Comparison of ENCODE assay signal across 10 cellular contexts in the genomic region with DNA sequence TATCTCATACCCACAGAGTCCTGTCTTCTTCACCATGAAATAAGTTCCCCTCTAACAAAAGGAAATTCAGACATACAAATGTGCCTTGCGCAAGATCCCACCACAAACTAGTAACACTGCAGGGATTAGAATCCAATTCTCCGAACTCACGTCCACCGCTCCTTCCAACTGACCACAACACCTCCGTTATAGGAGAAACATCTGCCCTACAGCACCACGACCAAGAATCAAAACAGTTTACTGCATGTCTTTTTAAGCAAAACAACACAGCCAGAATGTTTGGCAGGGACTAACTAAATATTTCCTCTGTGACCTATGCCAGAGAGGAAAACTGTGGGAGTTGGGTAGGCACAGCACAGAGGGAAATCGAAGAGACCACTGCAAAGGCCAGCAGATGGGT.
DNase-seq lines count a peak whose midpoint lies in the region; ATAC-seq, FAIRE-seq and TF ChIP-seq lines count a peak whose summit lies in the region.
"Had no signal": no experiment of that assay in that cellular context is flagged by ENCODE, and none has a peak within 500 bp of the region (broad histone marks: within the 10 kb centered on the region; RNA-seq: fewer than 3 reads in every experiment).

No MANE protein-coding gene starts in this region.

- TF ChIP-seq POLR2A in GM12892 (IDR thresholded peaks at IDR 0.05; ENCODE audit: low read depth, low read length): no peak

- peaks cover 0 to 27% (median 7%) of the 10 kb centered on the region in 4 donors for H3K4me1 ChIP-seq in tibial artery

- ATAC-seq in Right ventricle myocardium superior (ENCODE audit: poor library complexity) (peak; percentile 58), GM21786 (IDR thresholded peaks at IDR 0.05; ENCODE audit: unreplicated experiment) (no peak)

- H3K27ac ChIP-seq in tibial artery: no peak overlapping the region

- in situ Hi-C loops in GM13976 (cut with MboI; ENCODE audit: low sequenced_read_pairs, unreplicated experiment): no loop called here

- peak; percentile 42 for FAIRE-seq in GM12892 (lab: Jason Lieb, UNC)

- intact Hi-C loops in Right ventricle myocardium superior (cut with DNase I): no loop called here
- intact Hi-C loops in tibial artery (cut with DNase I; ENCODE audit: low total_unique reads): no loop called here

- H3K36me3 ChIP-seq in tibial artery: no peaks in the 10 kb centered on the region

- H3K4me3 ChIP-seq in WI38 (ENCODE audit: low read depth, low read length): 0 out of 2 replicates have a peak overlapping the region, but pooled peaks have one; percentile 12
- H3K4me3 ChIP-seq in skeletal muscle cell (ENCODE audit: low read depth, low read length): no peak overlapping the region
- no peak overlapping the region for H3K4me3 ChIP-seq in tibial artery

- H3K9me3 ChIP-seq in tibial artery: no peaks in the 10 kb centered on the region

- DNase-seq in GM12892 (ENCODE audit: insufficient read length) (no peak), Right ventricle myocardium superior (no peak), skeletal muscle cell (ENCODE audit: low read depth) (peak; percentile 83), tibial artery (no peak), anterior cingulate cortex (lab: John Stamatoyannopoulos, UW) (no peak), GM13976 (ENCODE audit: low spot score) (no peak)
- DNase-seq: activated effector memory CD4-positive, alpha-beta T cell treated with anti-CD3 and anti-CD28 coated beads, Interleukin-2, amount 50 U/mL, for 16 hours; NCI-H69 had no signal

- H3K27me3 ChIP-seq in tibial artery: no peaks in the 10 kb centered on the region

- TF ChIP-seq CTCF in WI38 (IDR thresholded peaks at IDR 0.05; ENCODE audit: low read depth, low read length) (no peak), tibial artery (IDR thresholded peaks at IDR 0.05) (no peak), GM13976 (IDR thresholded peaks at IDR 0.05; ENCODE audit: borderline replicate concordance, control extremely low read depth, extremely low read depth, insufficient read depth, missing control alignments) (no peak)
